8 cellular contexts compared by ENCODE assay signal in genomic region chr3:185363662-185364203, GRCh38. TPM values are rescaled to one million over a fixed set of nuclear protein-coding genes. Genes with fewer than 3 reads are reported as not detected.
A peak's percentile ranks its signal among the peaks of the same experiment; 100 is the strongest.
DNase-seq lines count a peak whose midpoint lies in the region; ATAC-seq and TF ChIP-seq lines count a peak whose summit lies in the region.

No MANE protein-coding gene starts in this region.

- H3K27me3 Mint-ChIP-seq in activated T-helper 1 cell treated with anti-CD3 and anti-CD28 coated beads, Interleukin-12 subunit alpha, Interleukin-12 subunit beta, Interleukin-2, Interleukin-4 antibody, amounts not matched to agents 30 ng/mL and 10 ng/mL and 1 ng/mL, durations not matched to agents 14 hours and 24 hours and 36 hours (ENCODE audit: insufficient read depth) = peaks cover 54% of the 10 kb centered on the region

- H3K4me3 Mint-ChIP-seq in activated T-helper 1 cell treated with anti-CD3 and anti-CD28 coated beads, Interleukin-12 subunit alpha, Interleukin-12 subunit beta, Interleukin-2, Interleukin-4 antibody, amounts not matched to agents 30 ng/mL and 10 ng/mL and 1 ng/mL, durations not matched to agents 14 hours and 24 hours and 36 hours = peak overlapping the region; percentile 85

- intact Hi-C loops in activated T-helper 1 cell treated with anti-CD3 and anti-CD28 coated beads, Interleukin-12 subunit alpha, Interleukin-12 subunit beta, Interleukin-2, Interleukin-4 antibody, amounts not matched to agents 30 ng/mL and 10 ng/mL and 1 ng/mL, durations not matched to agents 14 hours and 24 hours and 36 hours (cut with micrococcal nuclease) = loop anchor here (1.0 to 2.0 kb wide), 2 partner anchors 9 to 31 kb away; no protein-coding TSS in a partner anchor
- intact Hi-C loops in spleen (cut with DNase I; ENCODE audit: low total_unique reads) = no loop called here

- ATAC-seq in GM18511 (IDR thresholded peaks at IDR 0.05; ENCODE audit: unreplicated experiment) (peak; percentile 49), HG03103 (IDR thresholded peaks at IDR 0.05; ENCODE audit: low read depth, unreplicated experiment) (peak; percentile 41)

- H3K27ac Mint-ChIP-seq in activated T-helper 1 cell treated with anti-CD3 and anti-CD28 coated beads, Interleukin-12 subunit alpha, Interleukin-12 subunit beta, Interleukin-2, Interleukin-4 antibody, amounts not matched to agents 30 ng/mL and 10 ng/mL and 1 ng/mL, durations not matched to agents 14 hours and 24 hours and 36 hours = no peak overlapping the region

- no peaks in the 10 kb centered on the region for H3K9me3 Mint-ChIP-seq in activated T-helper 1 cell treated with anti-CD3 and anti-CD28 coated beads, Interleukin-12 subunit alpha, Interleukin-12 subunit beta, Interleukin-2, Interleukin-4 antibody, amounts not matched to agents 30 ng/mL and 10 ng/mL and 1 ng/mL, durations not matched to agents 14 hours and 24 hours and 36 hours

- no peak for TF ChIP-seq CTCF in spleen (IDR thresholded peaks at IDR 0.05 in 8 of 11, conservative IDR thresholded peaks at IDR 0.05 in 3 of 11)

- WGBS in iPS DF 6.9 (ENCODE audit: insufficient coverage, insufficient read length) = no CpG with 5 or more reads among the region's 8 CpGs
- WGBS in spleen, 5 donors = 11 to 15% (median 11%) methylated on average over 8 of the region's 8 CpGs

- H3K4me3 ChIP-seq in iPS DF 6.9 (ENCODE audit: low read length) = peak overlapping the region; percentile 25; the same call in 1 of the 2 replicates
- peak overlapping the region; percentile 37 to 67 (median 43) for H3K4me3 ChIP-seq in spleen

- no peak overlapping the region for H3K27ac ChIP-seq in iPS DF 6.9 (ENCODE audit: low read length)
- H3K27ac ChIP-seq in spleen = peak overlapping the region in 6 of 8 donors; percentile 40 to 55 (median 52)

- H3K27me3 ChIP-seq in iPS DF 6.9 (ENCODE audit: control insufficient read depth, insufficient read depth, low read length) (0 out of 2 replicates have a peak, but pooled peaks cover 2% of the 10 kb centered on the region), spleen (replicated peaks in 1 of 7) (peaks cover 0 to 27% (median 0%) of the 10 kb centered on the region in 7 donors)

- DNase-seq in activated T-helper 1 cell treated with anti-CD3 and anti-CD28 coated beads, Interleukin-12 subunit alpha, Interleukin-12 subunit beta, Interleukin-2, Interleukin-4 antibody, amounts not matched to agents 30 ng/mL and 10 ng/mL and 1 ng/mL, durations not matched to agents 14 hours and 24 hours and 36 hours (ENCODE audit: low spot score) = no peak
- DNase-seq in iPS DF 6.9 (ENCODE audit: low read depth, low spot score) (no peak), spleen (no peak), NCI-H2196 (lab: John Stamatoyannopoulos, UW; ENCODE audit: unreplicated experiment) (no peak), hepatic stellate cell (ENCODE audit: low spot score) (no peak)
- no peak for DNase-seq in activated effector memory CD4-positive, alpha-beta T cell treated with Interleukin-2 at 50 U/mL for 16 hours

- H3K4me1 ChIP-seq in iPS DF 6.9 (ENCODE audit: control insufficient read depth, insufficient read depth, low read length) (no peaks in the 10 kb centered on the region), spleen (peaks cover 0 to 20% (median 6%) of the 10 kb centered on the region in 6 donors)

- TF ChIP-seq POLR2A in spleen (IDR thresholded peaks at IDR 0.05) = no peak

- H3K4me1 Mint-ChIP-seq in activated T-helper 1 cell treated with anti-CD3 and anti-CD28 coated beads, Interleukin-12 subunit alpha, Interleukin-12 subunit beta, Interleukin-2, Interleukin-4 antibody, amounts not matched to agents 30 ng/mL and 10 ng/mL and 1 ng/mL, durations not matched to agents 14 hours and 24 hours and 36 hours (ENCODE audit: low read depth) = peaks cover 17% of the 10 kb centered on the region

- H3K9me3 ChIP-seq in iPS DF 6.9 (ENCODE audit: control insufficient read depth, insufficient read depth, low read length) = no peaks in the 10 kb centered on the region
- H3K9me3 ChIP-seq in spleen = no peaks in the 10 kb centered on the region

- H3K36me3 ChIP-seq in iPS DF 6.9 (ENCODE audit: control insufficient read depth, insufficient read depth, low read length) = no peaks in the 10 kb centered on the region
- H3K36me3 ChIP-seq in spleen = no peaks in the 10 kb centered on the region

- no peaks in the 10 kb centered on the region for H3K36me3 Mint-ChIP-seq in activated T-helper 1 cell treated with anti-CD3 and anti-CD28 coated beads, Interleukin-12 subunit alpha, Interleukin-12 subunit beta, Interleukin-2, Interleukin-4 antibody, amounts not matched to agents 30 ng/mL and 10 ng/mL and 1 ng/mL, durations not matched to agents 14 hours and 24 hours and 36 hours (ENCODE audit: low read depth)

RNA-seq across cellular contexts. Expression of gene MAP3K13, which starts 0.8 kb away (rescaled TPM):
- total RNA-seq in activated T-helper 1 cell treated with anti-CD3 and anti-CD28 coated beads, Interleukin-12 subunit alpha, Interleukin-12 subunit beta, Interleukin-2, Interleukin-4 antibody, amounts not matched to agents 30 ng/mL and 10 ng/mL and 1 ng/mL, durations not matched to agents 14 hours and 24 hours and 36 hours = 12.2 and 12.5 TPM in 2 replicates
- 10 to 100 TPM; 13.2 to 20.9 (median 16.6) TPM for total RNA-seq in spleen
- 10 to 100 TPM; 13.9 to 20.1 (median 14.9) TPM for polyA plus RNA-seq in spleen
